Comparison of ENCODE assay signal across 1 cellular context in genomic region chr3:125374996-125375941, GRCh38.
TF ChIP-seq lines count a peak whose summit lies in the region.

Gene ZNF148 (minus strand): TSS chr3:125375325. CDS start chr3:125313640, 61,685 bp downstream.

TF ChIP-seq in HepG2, 621 proteins besides CTCF, POLR2A, EP300 and RAD21 (continued from another document and continues in another):
- TF ChIP-seq ZNF772 (CRISPR knock-in tag; IDR thresholded peaks at IDR 0.05): peak; percentile 93; the same call in 1 of the 2 replicates
- TF ChIP-seq ZNF138 (CRISPR knock-in tag; IDR thresholded peaks at IDR 0.05; ENCODE audit: low read depth): 0 out of 2 replicates have a peak, but pooled peaks have one; percentile 76
- TF ChIP-seq ZNF362 (CRISPR knock-in tag; IDR thresholded peaks at IDR 0.05; ENCODE audit: borderline replicate concordance): peak; percentile 38; the same call in 1 of the 2 replicates
- no peak for TF ChIP-seq ZNF713 (CRISPR knock-in tag; IDR thresholded peaks at IDR 0.05)
- TF ChIP-seq TFE3 (CRISPR knock-in tag; IDR thresholded peaks at IDR 0.05): peak; percentile 56
- TF ChIP-seq ISX (CRISPR knock-in tag; conservative IDR thresholded peaks at IDR 0.05): no peak
- TF ChIP-seq SRSF1 (optimal IDR thresholded peaks at IDR 0.05; ENCODE audit: low read depth, low read length): no peak
- peak; percentile 92 for TF ChIP-seq MYC (CRISPR knock-in tag; IDR thresholded peaks at IDR 0.05; ENCODE audit: borderline replicate concordance)
- peak; percentile 81 for TF ChIP-seq NR2C2 (CRISPR knock-in tag; IDR thresholded peaks at IDR 0.05; ENCODE audit: borderline replicate concordance)
- TF ChIP-seq ZNF234 (CRISPR knock-in tag; conservative IDR thresholded peaks at IDR 0.05): no peak
- TF ChIP-seq ZNF770 (CRISPR knock-in tag; IDR thresholded peaks at IDR 0.05): peak; percentile 60
- 0 out of 2 replicates have a peak, but pooled peaks have one; percentile 19 for TF ChIP-seq ZNF383 (CRISPR knock-in tag; IDR thresholded peaks at IDR 0.05; ENCODE audit: borderline replicate concordance)
- TF ChIP-seq ZNF275 (CRISPR knock-in tag; IDR thresholded peaks at IDR 0.05; ENCODE audit: borderline replicate concordance): no peak
- TF ChIP-seq ARID3A (IDR thresholded peaks at IDR 0.05; ENCODE audit: low read depth, low read length): 0 out of 2 replicates have a peak, but pooled peaks have one; percentile 32
- TF ChIP-seq ZNF703 (CRISPR knock-in tag; IDR thresholded peaks at IDR 0.05; ENCODE audit: borderline replicate concordance): no peak
- TF ChIP-seq SRSF9 (IDR thresholded peaks at IDR 0.05; ENCODE audit: borderline replicate concordance, insufficient read depth, low read depth, low read length, poor library complexity, severe bottlenecking): no peak
- TF ChIP-seq KDM4B (CRISPR knock-in tag; IDR thresholded peaks at IDR 0.05): no peak; the same call in 1 of the 2 replicates
- peak; percentile 43; the same call in 1 of the 2 replicates for TF ChIP-seq GATA4 (IDR thresholded peaks at IDR 0.05; ENCODE audit: borderline replicate concordance, low read depth)
- 0 out of 2 replicates have a peak, but pooled peaks have one; percentile 62 for TF ChIP-seq ZNF614 (CRISPR knock-in tag; IDR thresholded peaks at IDR 0.05; ENCODE audit: borderline replicate concordance)
- no peak for TF ChIP-seq ZNF207 (IDR thresholded peaks at IDR 0.05; ENCODE audit: borderline replicate concordance)
- TF ChIP-seq ZNF800 (CRISPR knock-in tag; IDR thresholded peaks at IDR 0.05): peak; percentile 56
- TF ChIP-seq CEBPB (IDR thresholded peaks at IDR 0.05; ENCODE audit: borderline replicate concordance, low read depth, low read length): no peak
- TF ChIP-seq ZFP62 (CRISPR knock-in tag; IDR thresholded peaks at IDR 0.05): no peak
- TF ChIP-seq ZNF446 (CRISPR knock-in tag; IDR thresholded peaks at IDR 0.05): 0 out of 2 replicates have a peak, but pooled peaks have one; percentile 23
- TF ChIP-seq IRX3 (CRISPR knock-in tag; IDR thresholded peaks at IDR 0.05; ENCODE audit: borderline replicate concordance, low read depth): peak; percentile 54; the same call in 1 of the 2 replicates
- TF ChIP-seq ZNF598 (CRISPR knock-in tag; IDR thresholded peaks at IDR 0.05; ENCODE audit: borderline replicate concordance): peak; percentile 42; the same call in 1 of the 2 replicates
- TF ChIP-seq IKZF1 (IDR thresholded peaks at IDR 0.05): no peak
- TF ChIP-seq TCF7 (IDR thresholded peaks at IDR 0.05; ENCODE audit: low read depth): no peak
- TF ChIP-seq ATF7-NPFF (CRISPR knock-in tag; IDR thresholded peaks at IDR 0.05; ENCODE audit: low read depth): 0 out of 2 replicates have a peak, but pooled peaks have one; percentile 39
- TF ChIP-seq ESRRA (CRISPR knock-in tag; IDR thresholded peaks at IDR 0.05; ENCODE audit: low read depth): peak; percentile 55; the same call in 1 of the 2 replicates
- TF ChIP-seq ZNF546 (CRISPR knock-in tag; conservative IDR thresholded peaks at IDR 0.05): no peak; the same call in 1 of the 2 replicates
- TF ChIP-seq PPARG (CRISPR knock-in tag; conservative IDR thresholded peaks at IDR 0.05): peak; percentile 78
- no peak for TF ChIP-seq BCLAF1 (IDR thresholded peaks at IDR 0.05)
- TF ChIP-seq DR1 (CRISPR knock-in tag; IDR thresholded peaks at IDR 0.05): peak; percentile 59
- TF ChIP-seq FOXK2 (IDR thresholded peaks at IDR 0.05): no peak
- TF ChIP-seq HES4 (CRISPR knock-in tag; IDR thresholded peaks at IDR 0.05; ENCODE audit: borderline replicate concordance): no peak
- 0 out of 2 replicates have a peak, but pooled peaks have one; percentile 2 for TF ChIP-seq MEIS1 (CRISPR knock-in tag; IDR thresholded peaks at IDR 0.05; ENCODE audit: borderline replicate concordance)
- no peak for TF ChIP-seq ZFAT (CRISPR knock-in tag; conservative IDR thresholded peaks at IDR 0.05)
- TF ChIP-seq ZNF572 (CRISPR knock-in tag; IDR thresholded peaks at IDR 0.05): no peak
- TF ChIP-seq ZNF644 (CRISPR knock-in tag; IDR thresholded peaks at IDR 0.05; ENCODE audit: low read depth): no peak
- TF ChIP-seq ZNF574 (CRISPR knock-in tag; IDR thresholded peaks at IDR 0.05): peak; percentile 99
- TF ChIP-seq ZNF230 (CRISPR knock-in tag; IDR thresholded peaks at IDR 0.05): 0 out of 2 replicates have a peak, but pooled peaks have one; percentile 64
- TF ChIP-seq IRF2 (CRISPR knock-in tag; IDR thresholded peaks at IDR 0.05): peak; percentile 75
- TF ChIP-seq CEBPZ (IDR thresholded peaks at IDR 0.05; ENCODE audit: low read length): no peak
